In genomic region chr14:50344116-50344775, GRCh38 we compare ENCODE assay signal across 8 cellular contexts. TPM values are rescaled to one million over a fixed set of nuclear protein-coding genes. Genes with fewer than 3 reads are reported as not detected.
DNase-seq lines count a peak whose midpoint lies in the region; ATAC-seq and TF ChIP-seq lines count a peak whose summit lies in the region.

No MANE protein-coding gene starts in this region.

- H3K9me2 ChIP-seq in hepatocyte (replicated peaks; ENCODE audit: insufficient read depth) = no peaks in the 10 kb centered on the region

- H3K27me3 ChIP-seq in hepatocyte = no peaks in the 10 kb centered on the region
- H3K27me3 ChIP-seq in H7 (ENCODE audit: control insufficient read depth, insufficient read depth, low read length) = no peaks in the 10 kb centered on the region

- H3K4me1 Mint-ChIP-seq in activated B cell treated with CpG ODN at 0.5 μM for 24 hours = peaks cover 21% of the 10 kb centered on the region

- H3K9me3 ChIP-seq in hepatocyte (ENCODE audit: low read depth) = no peaks in the 10 kb centered on the region

- H2AFZ ChIP-seq in hepatocyte = no peak overlapping the region

- H3K36me3 ChIP-seq in hepatocyte (replicated peaks; ENCODE audit: insufficient read depth, low read depth) (no peaks in the 10 kb centered on the region), H7 (replicated peaks; ENCODE audit: control insufficient read depth, insufficient read depth, low read length) (no peaks in the 10 kb centered on the region)

- no peaks in the 10 kb centered on the region for H3K79me2 ChIP-seq in hepatocyte

- TF ChIP-seq CTCF in activated B cell treated with CpG ODN at 0.5 μM for 24 hours (IDR thresholded peaks at IDR 0.05) (no peak), hepatocyte (IDR thresholded peaks at IDR 0.05; ENCODE audit: poor library complexity) (no peak)

- peak overlapping the region; percentile 59 for H3K27ac ChIP-seq in hepatocyte

- CTCF ChIA-PET in activated B cell treated with CpG ODN at 0.5 μM for 24 hours (lab: Charles Lee) = interaction anchor here (1.0 to 1.4 kb wide), 3 partner anchors 20 to 32 kb away, joined by 3 to 4 read pairs (median 3); partner anchors contain the start of genes DMAC2L and L2HGDH

- H3K36me3 Mint-ChIP-seq in activated B cell treated with CpG ODN at 0.5 μM for 24 hours (ENCODE audit: low read depth) = peaks cover 15% of the 10 kb centered on the region

- DNase-seq in EH (ENCODE audit: low read depth) (peak; percentile 27), activated B cell treated with CpG ODN at 0.5 μM for 24 hours (no peak), hepatocyte (ENCODE audit: low spot score) (no peak), amniotic stem cell (lab: John Stamatoyannopoulos, UW) (no peak), H7 (no peak), NCI-H526 (lab: John Stamatoyannopoulos, UW) (no peak), HT-29 (ENCODE audit: low spot score) (no peak)

- H3K4me2 ChIP-seq in hepatocyte = peak overlapping the region; percentile 7

- POLR2A ChIA-PET in activated B cell treated with CpG ODN at 0.5 μM for 24 hours (lab: Charles Lee) = interaction anchor here (0.6 to 2.1 kb wide), 11 partner anchors 9 to 649 kb away, joined by 3 to 11 read pairs (median 5); partner anchors contain the start of genes DMAC2L, L2HGDH and MAP4K5

- no peaks in the 10 kb centered on the region for H4K20me1 ChIP-seq in hepatocyte (ENCODE audit: insufficient read depth, poor library complexity, severe bottlenecking)

- H3K9me3 Mint-ChIP-seq in activated B cell treated with CpG ODN at 0.5 μM for 24 hours = no peaks in the 10 kb centered on the region

- no peaks in the 10 kb centered on the region for H3K27me3 Mint-ChIP-seq in activated B cell treated with CpG ODN at 0.5 μM for 24 hours

- ATAC-seq in GM21825 (IDR thresholded peaks at IDR 0.05; ENCODE audit: unreplicated experiment) = peak; percentile 83
- ATAC-seq in activated B cell treated with CpG ODN at 0.5 μM for 24 hours (ENCODE audit: low read depth) = peak; percentile 95

- 95% methylated on average over 7 of the region's 7 CpGs for WGBS in hepatocyte (ENCODE audit: low lambda C conversion rate, missing lambda C conversion rate)

- intact Hi-C loops in activated B cell treated with CpG ODN at 0.5 μM for 24 hours (cut with micrococcal nuclease) = loop anchor here (1.0 kb wide), 2 partner anchors 19 to 52 kb away; partner anchors contain the start of gene CDKL1

- no peak overlapping the region for H3K4me3 Mint-ChIP-seq in activated B cell treated with CpG ODN at 0.5 μM for 24 hours

- H3K4me3 ChIP-seq in hepatocyte = no peak overlapping the region
- H3K4me3 ChIP-seq in H7 (ENCODE audit: insufficient read depth, low read depth, low read length) = no peak overlapping the region

- H3K27ac Mint-ChIP-seq in activated B cell treated with CpG ODN at 0.5 μM for 24 hours = peak overlapping the region; percentile 73

- peaks cover 51% of the 10 kb centered on the region for H3K4me1 ChIP-seq in hepatocyte (ENCODE audit: insufficient read depth)

RNA-seq across cellular contexts. Expression of gene DMAC2L, which starts 32.1 kb away (rescaled TPM):
- total RNA-seq in activated B cell treated with CpG ODN at 0.5 μM for 24 hours (31.2 and 32.2 TPM in 2 replicates), hepatocyte (10.8 and 19.1 TPM in 2 replicates)
- 12.5 and 14.1 TPM in 2 replicates for polyA plus RNA-seq in hepatocyte
- 8.0 and 8.2 TPM in 2 replicates for total RNA-seq in H7 (2014; rRNA removed; shearing (Covaris generic))
- 4.1 and 6.1 TPM in 2 replicates for total RNA-seq in HT-29 (2014; rRNA removed; shearing (Covaris generic))

RNA-seq across cellular contexts. Expression of gene L2HGDH, which starts 32.2 kb away (rescaled TPM):
- 4.3 and 5.2 TPM in 2 replicates for total RNA-seq in activated B cell treated with CpG ODN at 0.5 μM for 24 hours
- total RNA-seq in hepatocyte = 9.7 and 11.8 TPM in 2 replicates
- polyA plus RNA-seq in hepatocyte = 5.3 and 5.8 TPM in 2 replicates
- 17.4 and 18.2 TPM in 2 replicates for total RNA-seq in H7 (2014; rRNA removed; shearing (Covaris generic))
- total RNA-seq in HT-29 (2014; rRNA removed; shearing (Covaris generic)) = 13.2 and 17.1 TPM in 2 replicates

RNA-seq across cellular contexts. Expression of gene CDKL1, which starts 52.4 kb away (rescaled TPM):
- total RNA-seq in activated B cell treated with CpG ODN at 0.5 μM for 24 hours = 5.2 and 5.9 TPM in 2 replicates
- total RNA-seq in hepatocyte = 6.1 and 13.1 TPM in 2 replicates
- 1.7 and 1.9 TPM in 2 replicates for polyA plus RNA-seq in hepatocyte
- 5.8 and 16.4 TPM in 2 replicates for total RNA-seq in H7 (2014; rRNA removed; shearing (Covaris generic))
- total RNA-seq in HT-29 (2014; rRNA removed; shearing (Covaris generic)) = 5.5 and 12.9 TPM in 2 replicates
